Comparison of ENCODE assay signal across 1 cellular context in genomic region chr17:74430706-74431567, GRCh38.
TF ChIP-seq lines count a peak whose summit lies in the region.

No MANE protein-coding gene starts in this region.

TF ChIP-seq in HepG2, 621 proteins besides CTCF, POLR2A, EP300 and RAD21 (continued from another document and continues in another):
- TF ChIP-seq ZNF407 (CRISPR knock-in tag; IDR thresholded peaks at IDR 0.05; ENCODE audit: not compliant biosample characterization) (peak; percentile 61), NFYC (CRISPR knock-in tag; IDR thresholded peaks at IDR 0.05) (peak; percentile 24; the same call in 1 of the 2 replicates), PLRG1 (conservative IDR thresholded peaks at IDR 0.05) (no peak), CREBL2 (CRISPR knock-in tag; IDR thresholded peaks at IDR 0.05; ENCODE audit: borderline replicate concordance) (peak; percentile 39), ZNF101 (CRISPR knock-in tag; IDR thresholded peaks at IDR 0.05; ENCODE audit: borderline replicate concordance, low read depth) (no peak), SOX6 (IDR thresholded peaks at IDR 0.05) (no peak), SOX6 (CRISPR knock-in tag; IDR thresholded peaks at IDR 0.05) (peak; percentile 78), ZNF432 (CRISPR knock-in tag; IDR thresholded peaks at IDR 0.05; ENCODE audit: borderline replicate concordance) (0 out of 2 replicates have a peak, but pooled peaks have one; percentile 72), AKAP8 (CRISPR knock-in tag; IDR thresholded peaks at IDR 0.05) (peak; percentile 58; the same call in 1 of the 2 replicates), ZNF224 (CRISPR knock-in tag; IDR thresholded peaks at IDR 0.05) (no peak; the same call in 1 of the 2 replicates), ZNF749 (CRISPR knock-in tag; IDR thresholded peaks at IDR 0.05; ENCODE audit: borderline replicate concordance) (0 out of 2 replicates have a peak, but pooled peaks have one; percentile 52), ZNF17 (CRISPR knock-in tag; IDR thresholded peaks at IDR 0.05) (no peak), SRSF4 (IDR thresholded peaks at IDR 0.05; ENCODE audit: low read depth, low read length, poor library complexity, severe bottlenecking) (no peak), RARG (CRISPR knock-in tag; IDR thresholded peaks at IDR 0.05; ENCODE audit: low read depth) (0 out of 2 replicates have a peak, but pooled peaks have one; percentile 14), NFE2 (CRISPR knock-in tag; IDR thresholded peaks at IDR 0.05) (no peak), ZNF484 (CRISPR knock-in tag; IDR thresholded peaks at IDR 0.05; ENCODE audit: borderline replicate concordance, low read depth) (peak; percentile 4; the same call in 1 of the 2 replicates), IRF1 (CRISPR knock-in tag; IDR thresholded peaks at IDR 0.05; ENCODE audit: low read depth) (no peak), MED8 (CRISPR knock-in tag; IDR thresholded peaks at IDR 0.05; ENCODE audit: insufficient replicate concordance) (peak; percentile 79), MXD4 (CRISPR knock-in tag; IDR thresholded peaks at IDR 0.05) (peak; percentile 59), ZHX1 (CRISPR knock-in tag; IDR thresholded peaks at IDR 0.05; ENCODE audit: low read depth) (no peak; the same call in 1 of the 2 replicates), PAXIP1 (CRISPR knock-in tag; conservative IDR thresholded peaks at IDR 0.05) (peak; percentile 82), AGO2 (optimal IDR thresholded peaks at IDR 0.05; ENCODE audit: low read depth, low read length) (no peak), ATF2 (CRISPR knock-in tag; IDR thresholded peaks at IDR 0.05) (peak; percentile 45; the same call in 1 of the 2 replicates), ZNF580 (CRISPR knock-in tag; IDR thresholded peaks at IDR 0.05; ENCODE audit: borderline replicate concordance, low read depth) (no peak; the same call in 1 of the 2 replicates), GLI4 (CRISPR knock-in tag; IDR thresholded peaks at IDR 0.05; ENCODE audit: borderline replicate concordance) (peak; percentile 99), KDM3A (CRISPR knock-in tag; IDR thresholded peaks at IDR 0.05; ENCODE audit: low read depth) (peak; percentile 74), MLXIP (CRISPR knock-in tag; IDR thresholded peaks at IDR 0.05; ENCODE audit: borderline replicate concordance) (0 out of 2 replicates have a peak, but pooled peaks have one; percentile 22), THRA (CRISPR knock-in tag; IDR thresholded peaks at IDR 0.05; ENCODE audit: borderline replicate concordance) (no peak; the same call in 1 of the 2 replicates), ZKSCAN5 (CRISPR knock-in tag; IDR thresholded peaks at IDR 0.05) (no peak; the same call in 1 of the 2 replicates), ZNF124 (CRISPR knock-in tag; IDR thresholded peaks at IDR 0.05) (0 out of 2 replicates have a peak, but pooled peaks have one; percentile 62), ZNF329 (CRISPR knock-in tag; IDR thresholded peaks at IDR 0.05; ENCODE audit: low read depth) (0 out of 2 replicates have a peak, but pooled peaks have one; percentile 49), ZNF232 (CRISPR knock-in tag; IDR thresholded peaks at IDR 0.05; ENCODE audit: borderline replicate concordance) (peak; percentile 79), XRCC5 (optimal IDR thresholded peaks at IDR 0.05; ENCODE audit: low read length) (peak; percentile 11), MTF2 (CRISPR knock-in tag; IDR thresholded peaks at IDR 0.05; ENCODE audit: borderline replicate concordance) (0 out of 2 replicates have a peak, but pooled peaks have one; percentile 4), KAT7 (CRISPR knock-in tag; IDR thresholded peaks at IDR 0.05; ENCODE audit: borderline replicate concordance) (peak; percentile 90), ZNF569 (CRISPR knock-in tag; IDR thresholded peaks at IDR 0.05; ENCODE audit: borderline replicate concordance) (no peak; the same call in 1 of the 2 replicates)
